1 cellular context compared by ENCODE assay signal in genomic region chr12:32444895-32445294, GRCh38.
A peak's percentile ranks its signal among the peaks of the same experiment; 100 is the strongest.
TF ChIP-seq lines count a peak whose summit lies in the region.

No MANE protein-coding gene starts in this region.

TF ChIP-seq in HepG2, 621 proteins besides CTCF, POLR2A, EP300 and RAD21 (continued from another document and continues in another):
- no peak for TF ChIP-seq ZNF407 (CRISPR knock-in tag; IDR thresholded peaks at IDR 0.05; ENCODE audit: not compliant biosample characterization)
- TF ChIP-seq YEATS2 (CRISPR knock-in tag; IDR thresholded peaks at IDR 0.05; ENCODE audit: borderline replicate concordance), result no peak
- no peak for TF ChIP-seq ZMAT3 (CRISPR knock-in tag; conservative IDR thresholded peaks at IDR 0.05)
- no peak for TF ChIP-seq HMGXB4 (CRISPR knock-in tag; IDR thresholded peaks at IDR 0.05; ENCODE audit: borderline replicate concordance in 1 of 2, low read depth in 1 of 2)
- no peak for TF ChIP-seq AGO2 (optimal IDR thresholded peaks at IDR 0.05; ENCODE audit: low read depth, low read length)
- TF ChIP-seq THAP11 (CRISPR knock-in tag; IDR thresholded peaks at IDR 0.05), result 0 out of 2 replicates have a peak, but pooled peaks have one; percentile 43
- TF ChIP-seq KLF13 (CRISPR knock-in tag; IDR thresholded peaks at IDR 0.05), result no peak
- no peak for TF ChIP-seq HOXD1 (CRISPR knock-in tag; IDR thresholded peaks at IDR 0.05)
- TF ChIP-seq NFRKB (IDR thresholded peaks at IDR 0.05), result no peak
- TF ChIP-seq NR2C2 (CRISPR knock-in tag; IDR thresholded peaks at IDR 0.05; ENCODE audit: borderline replicate concordance), result no peak
- TF ChIP-seq PRPF4 (IDR thresholded peaks at IDR 0.05; ENCODE audit: low read depth, low read length, poor library complexity, severe bottlenecking), result no peak
- TF ChIP-seq CEBPZ (IDR thresholded peaks at IDR 0.05; ENCODE audit: low read length), result no peak
- TF ChIP-seq ZNF839 (CRISPR knock-in tag; IDR thresholded peaks at IDR 0.05; ENCODE audit: borderline replicate concordance), result no peak
- TF ChIP-seq TERF1 (CRISPR knock-in tag; IDR thresholded peaks at IDR 0.05), result no peak
- no peak for TF ChIP-seq HMGXB3 (CRISPR knock-in tag; IDR thresholded peaks at IDR 0.05; ENCODE audit: borderline replicate concordance)
- TF ChIP-seq ZKSCAN1 (IDR thresholded peaks at IDR 0.05; ENCODE audit: low read length), result no peak
- TF ChIP-seq NR2F6 (IDR thresholded peaks at IDR 0.05), result peak; percentile 51; the same call in 1 of the 2 replicates
- peak; percentile 59; the same call in 1 of the 2 replicates for TF ChIP-seq NR2F6 (CRISPR knock-in tag; IDR thresholded peaks at IDR 0.05)
- peak; percentile 60 for TF ChIP-seq ATF3 (CRISPR knock-in tag; IDR thresholded peaks at IDR 0.05)
- no peak for TF ChIP-seq ZBTB34 (CRISPR knock-in tag; IDR thresholded peaks at IDR 0.05)
- TF ChIP-seq ISX (CRISPR knock-in tag; conservative IDR thresholded peaks at IDR 0.05), result no peak
- no peak for TF ChIP-seq KLF11 (CRISPR knock-in tag; IDR thresholded peaks at IDR 0.05)
- no peak for TF ChIP-seq MNT (IDR thresholded peaks at IDR 0.05)
- no peak for TF ChIP-seq ZNF431 (CRISPR knock-in tag; IDR thresholded peaks at IDR 0.05; ENCODE audit: borderline replicate concordance, low read depth)
- TF ChIP-seq ZNF644 (CRISPR knock-in tag; IDR thresholded peaks at IDR 0.05; ENCODE audit: low read depth), result no peak
- TF ChIP-seq TSC22D2 (CRISPR knock-in tag; IDR thresholded peaks at IDR 0.05; ENCODE audit: borderline replicate concordance), result no peak
- TF ChIP-seq ATRX (CRISPR knock-in tag; IDR thresholded peaks at IDR 0.05; ENCODE audit: borderline replicate concordance), result no peak
- TF ChIP-seq TBX3 (IDR thresholded peaks at IDR 0.05; ENCODE audit: borderline replicate concordance), result peak; percentile 83
- no peak for TF ChIP-seq ZNF160 (CRISPR knock-in tag; IDR thresholded peaks at IDR 0.05)
- TF ChIP-seq BORCS8-MEF2B (CRISPR knock-in tag; IDR thresholded peaks at IDR 0.05), result no peak
- TF ChIP-seq CREM (IDR thresholded peaks at IDR 0.05), result no peak
- TF ChIP-seq CREM (CRISPR knock-in tag; IDR thresholded peaks at IDR 0.05), result no peak
- TF ChIP-seq IRF1 (CRISPR knock-in tag; IDR thresholded peaks at IDR 0.05; ENCODE audit: low read depth), result no peak
- no peak for TF ChIP-seq SRSF1 (optimal IDR thresholded peaks at IDR 0.05; ENCODE audit: low read depth, low read length)
- no peak for TF ChIP-seq ARID2 (CRISPR knock-in tag; IDR thresholded peaks at IDR 0.05; ENCODE audit: borderline replicate concordance)
